ENCODE assay signal across 27 cellular contexts in the genomic region with DNA sequence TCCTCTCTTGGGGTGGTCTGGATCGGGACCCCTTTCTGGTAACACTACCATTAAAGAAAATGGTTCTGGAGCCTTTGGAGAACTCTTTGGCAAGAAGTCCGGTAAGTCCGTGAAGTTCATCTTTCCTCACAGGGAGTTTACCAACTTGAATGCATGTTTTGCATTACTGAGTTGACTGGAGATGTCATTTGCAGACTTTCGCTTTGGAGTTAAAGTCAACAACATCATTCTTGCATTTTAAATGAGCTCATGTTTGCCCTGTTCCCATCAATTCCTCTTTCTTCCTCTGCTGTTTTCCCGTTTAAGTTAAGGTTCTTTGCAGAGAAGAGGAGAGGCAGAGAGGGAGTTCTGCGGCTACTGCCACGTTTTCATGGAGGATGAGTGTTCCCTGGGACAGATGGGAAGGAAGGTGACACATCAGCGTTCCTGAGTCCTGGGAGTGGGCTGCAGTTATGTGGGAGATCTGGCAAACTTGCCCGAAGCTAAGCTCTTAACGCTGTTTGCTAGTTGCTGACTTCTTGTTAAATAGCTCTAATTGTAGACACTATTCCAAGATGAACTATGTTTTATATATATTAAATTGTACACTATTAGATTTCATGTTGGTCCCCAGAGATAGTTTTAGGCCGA. TPM values are rescaled to one million over a fixed set of nuclear protein-coding genes. Genes with fewer than 3 reads are reported as not detected.
"Had no signal": no experiment of that assay in that cellular context is flagged by ENCODE, and none has a peak within 500 bp of the region (broad histone marks: within the 10 kb centered on the region; RNA-seq: fewer than 3 reads in every experiment).

No MANE protein-coding gene starts in this region.

- FAIRE-seq: kidney had no signal

- H3K27me3 ChIP-seq: breast epithelium, gastroesophageal sphincter, ovary, right atrium auricular region, spleen, suprapubic skin, tibial artery had no signal

- H3K4me3 ChIP-seq: breast epithelium, gastroesophageal sphincter, mucosa of descending colon, ovary, right atrium auricular region, spleen, suprapubic skin, tibial artery had no signal

- DNase-seq: activated CD4-positive, alpha-beta memory T cell treated with anti-CD3 and anti-CD28 coated beads for 36 hours; activated CD4-positive, alpha-beta T cell treated with anti-CD3 and anti-CD28 coated beads, Interleukin-2, amount 10 ng/mL, durations not matched to agents 24 days and 14 days; activated CD8-positive, alpha-beta memory T cell treated with anti-CD3 and anti-CD28 coated beads, Interleukin-2, amount 50 U/mL, for 4 hours; activated effector memory CD4-positive, alpha-beta T cell treated with anti-CD3 and anti-CD28 coated beads, Interleukin-2, amount 50 U/mL, for 16 hours; activated naive CD4-positive, alpha-beta T cell treated with anti-CD3 and anti-CD28 coated beads, Interleukin-2, amount 50 U/mL, for 16 hours; activated T-cell treated with anti-CD3 and anti-CD28 coated beads, Interleukin-2, amount 50 U/mL, for 1 hour; amniotic stem cell; central memory CD4-positive, alpha-beta T cell; hippocampal formation; kidney; left colon; mucosa of descending colon; ovary; spleen; stimulated activated naive CD4-positive, alpha-beta T cell; tibial artery had no signal

- H3K9me3 Mint-ChIP-seq: activated CD4-positive, alpha-beta memory T cell treated with anti-CD3 and anti-CD28 coated beads for 36 hours; activated CD4-positive, alpha-beta T cell treated with anti-CD3 and anti-CD28 coated beads, Interleukin-2, amount 10 ng/mL, durations not matched to agents 24 days and 14 days; activated T-helper 1 cell treated with anti-CD3 and anti-CD28 coated beads, Interleukin-12 subunit alpha, Interleukin-12 subunit beta, Interleukin-2, Interleukin-4 antibody, amounts not matched to agents 30 ng/mL and 10 ng/mL and 1 ng/mL, durations not matched to agents 14 hours and 24 hours and 36 hours; memory B cell had no signal

- H3K27ac ChIP-seq: breast epithelium, gastroesophageal sphincter, ovary, right atrium auricular region, spleen, suprapubic skin, tibial artery had no signal

- H3K4me1 Mint-ChIP-seq: activated CD4-positive, alpha-beta T cell treated with anti-CD3 and anti-CD28 coated beads, Interleukin-2, amount 10 ng/mL, durations not matched to agents 24 days and 14 days; memory B cell had no signal

- H3K4me1 ChIP-seq: breast epithelium, right atrium auricular region, spleen, tibial artery had no signal

- H3K27ac Mint-ChIP-seq: activated CD4-positive, alpha-beta memory T cell treated with anti-CD3 and anti-CD28 coated beads for 36 hours; activated CD4-positive, alpha-beta T cell treated with anti-CD3 and anti-CD28 coated beads, Interleukin-2, amount 10 ng/mL, durations not matched to agents 24 days and 14 days; activated T-helper 1 cell treated with anti-CD3 and anti-CD28 coated beads, Interleukin-12 subunit alpha, Interleukin-12 subunit beta, Interleukin-2, Interleukin-4 antibody, amounts not matched to agents 30 ng/mL and 10 ng/mL and 1 ng/mL, durations not matched to agents 14 hours and 24 hours and 36 hours; memory B cell; natural killer cell treated with Interleukin-12 subunit alpha and Interleukin-12 subunit beta and Interleukin-15 and Interleukin-18, amount 100 ng/mL, for 72 hours; progenitor cell of endocrine pancreas had no signal

- H3K36me3 ChIP-seq: breast epithelium, gastroesophageal sphincter, ovary, right atrium auricular region, spleen, suprapubic skin, tibial artery had no signal

- H3K27me3 Mint-ChIP-seq: activated CD4-positive, alpha-beta memory T cell treated with anti-CD3 and anti-CD28 coated beads for 36 hours; activated CD4-positive, alpha-beta T cell treated with anti-CD3 and anti-CD28 coated beads, Interleukin-2, amount 10 ng/mL, durations not matched to agents 24 days and 14 days; natural killer cell treated with Interleukin-12 subunit alpha and Interleukin-12 subunit beta and Interleukin-15 and Interleukin-18, amount 100 ng/mL, for 72 hours; progenitor cell of endocrine pancreas had no signal

- H3K4me3 Mint-ChIP-seq: activated CD4-positive, alpha-beta memory T cell treated with anti-CD3 and anti-CD28 coated beads for 36 hours; activated CD4-positive, alpha-beta T cell treated with anti-CD3 and anti-CD28 coated beads, Interleukin-2, amount 10 ng/mL, durations not matched to agents 24 days and 14 days; activated T-helper 1 cell treated with anti-CD3 and anti-CD28 coated beads, Interleukin-12 subunit alpha, Interleukin-12 subunit beta, Interleukin-2, Interleukin-4 antibody, amounts not matched to agents 30 ng/mL and 10 ng/mL and 1 ng/mL, durations not matched to agents 14 hours and 24 hours and 36 hours; memory B cell; natural killer cell treated with Interleukin-12 subunit alpha and Interleukin-12 subunit beta and Interleukin-15 and Interleukin-18, amount 100 ng/mL, for 72 hours had no signal

- H3K36me3 Mint-ChIP-seq: activated CD4-positive, alpha-beta memory T cell treated with anti-CD3 and anti-CD28 coated beads for 36 hours; memory B cell; natural killer cell treated with Interleukin-12 subunit alpha and Interleukin-12 subunit beta and Interleukin-15 and Interleukin-18, amount 100 ng/mL, for 72 hours had no signal

- H3K9me3 ChIP-seq: breast epithelium, gastroesophageal sphincter, mucosa of descending colon, ovary, right atrium auricular region, spleen, suprapubic skin, tibial artery had no signal

- ATAC-seq: activated CD4-positive, CD25-positive, alpha-beta regulatory T cell treated with anti-CD3 and anti-CD28 coated beads, Interleukin-2, amount 50 U/mL, for 24 hours; esophagus mucosa; gastroesophageal sphincter; left colon; mucosa of descending colon; natural killer cell treated with Interleukin-12 subunit alpha and Interleukin-12 subunit beta and Interleukin-15 and Interleukin-18, amount 100 ng/mL, for 72 hours had no signal

RNA-seq across cellular contexts. Expression of a gene that starts 18.8 kb away (rescaled TPM):
- total RNA-seq: activated CD4-positive, alpha-beta memory T cell treated with anti-CD3 and anti-CD28 coated beads for 36 hours; activated CD8-positive, alpha-beta memory T cell treated with anti-CD3 and anti-CD28 coated beads for 36 hours; natural killer cell treated with Interleukin-12 subunit alpha and Interleukin-12 subunit beta and Interleukin-15 and Interleukin-18, amount 100 ng/mL, for 72 hours had no signal
